9 cellular contexts compared by ENCODE assay signal in genomic region chr17:31373150-31374082, GRCh38. TPM values are rescaled to one million over a fixed set of nuclear protein-coding genes. Genes with fewer than 3 reads are reported as not detected.
DNase-seq lines count a peak whose midpoint lies in the region; ATAC-seq and TF ChIP-seq lines count a peak whose summit lies in the region.
"Had no signal": no experiment of that assay in that cellular context is flagged by ENCODE, and none has a peak within 500 bp of the region (broad histone marks: within the 10 kb centered on the region; RNA-seq: fewer than 3 reads in every experiment).

No MANE protein-coding gene starts in this region.

- TF ChIP-seq POLR2A in erythroblast (IDR thresholded peaks at IDR 0.05; ENCODE audit: low read length) (no peak), ovary (IDR thresholded peaks at IDR 0.05) (no peak)

- DNase-seq in NCI-H2107 treated with DMSO at 0.1 percent for 48 hours (lab: John Stamatoyannopoulos, UW; ENCODE audit: unreplicated experiment) (peak; percentile 46), NCI-H2107 (lab: John Stamatoyannopoulos, UW) (no peak), RWPE2 (ENCODE audit: low spot score) (no peak), erythroblast (lab: John Stamatoyannopoulos, UW) (peak; percentile 33 to 54), ovary (no peak)
- DNase-seq in Jurkat, Clone E6-1 (ENCODE audit: low read depth, low spot score) = peak; percentile 71
- peak in 5 of 10 donors; percentile 30 to 70 (median 64) for DNase-seq in naive thymus-derived CD8-positive, alpha-beta T cell

- no peak overlapping the region for H3K27ac ChIP-seq in RWPE2 (ENCODE audit: poor library complexity, severe bottlenecking)
- no peak overlapping the region for H3K27ac ChIP-seq in ovary

- no peaks in the 10 kb centered on the region for H3K9me3 Mint-ChIP-seq in naive thymus-derived CD8-positive, alpha-beta T cell
- H3K9me3 Mint-ChIP-seq: CD8-positive, alpha-beta memory T cell had no signal

- H3K4me1 ChIP-seq in RWPE2 (ENCODE audit: insufficient read depth, poor library complexity, severe bottlenecking) (peaks cover 3% of the 10 kb centered on the region), ovary (ENCODE audit: insufficient read depth) (no peaks in the 10 kb centered on the region)

- peaks cover 5 to 24% (median 15%) of the 10 kb centered on the region in 4 donors for H3K4me1 Mint-ChIP-seq in naive thymus-derived CD8-positive, alpha-beta T cell

- H3K9me3 ChIP-seq in RWPE2 (ENCODE audit: severe bottlenecking) (no peaks in the 10 kb centered on the region), ovary (no peaks in the 10 kb centered on the region)

- no peaks in the 10 kb centered on the region for H3K27me3 ChIP-seq in RWPE2 (ENCODE audit: insufficient read depth, poor library complexity, severe bottlenecking)
- H3K27me3 ChIP-seq in ovary = no peaks in the 10 kb centered on the region

- no peak overlapping the region for H3K4me3 Mint-ChIP-seq in naive thymus-derived CD8-positive, alpha-beta T cell
- H3K4me3 Mint-ChIP-seq: CD8-positive, alpha-beta memory T cell had no signal

- TF ChIP-seq EP300 in ovary (IDR thresholded peaks at IDR 0.05) = no peak

- H3K36me3 Mint-ChIP-seq in naive thymus-derived CD8-positive, alpha-beta T cell = peaks cover 6 to 17% (median 10%) of the 10 kb centered on the region in 3 donors

- WGBS in ovary, 3 donors = 90 to 95% (median 94%) methylated on average over 9 of the region's 9 CpGs

- H3K4me3 ChIP-seq in Jurkat, Clone E6-1 (ENCODE audit: low read length) = no peak overlapping the region
- H3K4me3 ChIP-seq in RWPE2 (ENCODE audit: severe bottlenecking) (no peak overlapping the region), ovary (no peak overlapping the region)

- peak overlapping the region in 1 of 10 donors; percentile 15 for H3K27ac Mint-ChIP-seq in naive thymus-derived CD8-positive, alpha-beta T cell

- POLR2A ChIA-PET in naive thymus-derived CD8-positive, alpha-beta T cell (lab: Charles Lee) = no interaction called here

- H3K36me3 ChIP-seq in RWPE2 (ENCODE audit: low read depth) = peaks cover 51% of the 10 kb centered on the region
- H3K36me3 ChIP-seq in ovary = no peaks in the 10 kb centered on the region

- intact Hi-C loops in ovary (cut with DNase I) = no loop called here

- TF ChIP-seq CTCF in RWPE2 (IDR thresholded peaks at IDR 0.05; ENCODE audit: poor library complexity, severe bottlenecking) = peak; percentile 77
- no peak for TF ChIP-seq CTCF in ovary (IDR thresholded peaks at IDR 0.05)

- ATAC-seq in RWPE2 (ENCODE audit: low read depth) (peak; percentile 76), HG03520 (IDR thresholded peaks at IDR 0.05; ENCODE audit: unreplicated experiment) (no peak)
- peak; percentile 84 to 95 for ATAC-seq in naive thymus-derived CD8-positive, alpha-beta T cell

- no peaks in the 10 kb centered on the region for H3K27me3 Mint-ChIP-seq in naive thymus-derived CD8-positive, alpha-beta T cell
- H3K27me3 Mint-ChIP-seq: CD8-positive, alpha-beta memory T cell had no signal

RNA-seq across cellular contexts. Expression of gene RAB11FIP4, which starts 18.1 kb away (rescaled TPM):
- polyA plus RNA-seq in Jurkat, Clone E6-1 (2012; ENCODE audit: insufficient read depth, insufficient read length) = 20.3 TPM
- 10 to 100 TPM; 49.7 to 51.1 TPM for total RNA-seq in naive thymus-derived CD8-positive, alpha-beta T cell
- polyA plus RNA-seq in naive thymus-derived CD8-positive, alpha-beta T cell = 10 to 100 TPM; 14.9 to 18.6 (median 17.5) TPM
- 10 to 100 TPM in 2 of 7 donors, 1 to 10 TPM in 5; 3.1 to 16.5 (median 6.4) TPM for total RNA-seq in ovary
- polyA plus RNA-seq in ovary = 1 to 10 TPM; 1.8 to 4.5 TPM

RNA-seq across cellular contexts. Expression of gene EVI2A, which starts 52.0 kb away (rescaled TPM):
- polyA plus RNA-seq in Jurkat, Clone E6-1 (2012; ENCODE audit: insufficient read depth, insufficient read length) = 20.6 TPM
- total RNA-seq in naive thymus-derived CD8-positive, alpha-beta T cell = 100 to 1,000 TPM; 113 to 119 TPM
- 10 to 100 TPM; 44.3 to 57.0 (median 53.3) TPM for polyA plus RNA-seq in naive thymus-derived CD8-positive, alpha-beta T cell
- 1 to 10 TPM; 1.5 to 6.1 (median 3.1) TPM for total RNA-seq in ovary
- 1 to 10 TPM; 2.5 to 7.1 TPM for polyA plus RNA-seq in ovary

RNA-seq across cellular contexts. Expression of gene EVI2B, which starts 59.6 kb away (rescaled TPM):
- polyA plus RNA-seq in Jurkat, Clone E6-1 (2012; ENCODE audit: insufficient read depth, insufficient read length) = 22.8 TPM
- 100 to 1,000 TPM; 146 to 159 TPM for total RNA-seq in naive thymus-derived CD8-positive, alpha-beta T cell
- 10 to 100 TPM; 69.5 to 82.1 (median 79.7) TPM for polyA plus RNA-seq in naive thymus-derived CD8-positive, alpha-beta T cell
- 1 to 10 TPM; 1.7 to 6.1 (median 3.0) TPM for total RNA-seq in ovary
- 10 to 100 TPM in 1 of 2 donors, 1 to 10 TPM in 1; 2.0 to 31.9 TPM for polyA plus RNA-seq in ovary

Comparison
In these comparisons a context has a peak if more than half of its experiments do, and no peak if none do; other contexts are left out.
1. DNase-seq: peak in NCI-H2107 treated with DMSO at 0.1 percent for 48 hours (single experiment), Jurkat, Clone E6-1 (single experiment) and erythroblast (2 of 2); none in NCI-H2107 (single experiment), RWPE2 (single experiment) and ovary (0 of 5).
2. RNA of gene EVI2A, which starts 52.0 kb away (total RNA-seq): 113 to 119 TPM in naive thymus-derived CD8-positive, alpha-beta T cell; 1.5 to 6.1 TPM in ovary; every median in the first group is over 10 times any median in the second.
3. RNA of gene EVI2B, which starts 59.6 kb away (total RNA-seq): 146 to 159 TPM in naive thymus-derived CD8-positive, alpha-beta T cell; 1.7 to 6.1 TPM in ovary; every median in the first group is over 10 times any median in the second.